1 cellular context compared by ENCODE assay signal in the genomic region with DNA sequence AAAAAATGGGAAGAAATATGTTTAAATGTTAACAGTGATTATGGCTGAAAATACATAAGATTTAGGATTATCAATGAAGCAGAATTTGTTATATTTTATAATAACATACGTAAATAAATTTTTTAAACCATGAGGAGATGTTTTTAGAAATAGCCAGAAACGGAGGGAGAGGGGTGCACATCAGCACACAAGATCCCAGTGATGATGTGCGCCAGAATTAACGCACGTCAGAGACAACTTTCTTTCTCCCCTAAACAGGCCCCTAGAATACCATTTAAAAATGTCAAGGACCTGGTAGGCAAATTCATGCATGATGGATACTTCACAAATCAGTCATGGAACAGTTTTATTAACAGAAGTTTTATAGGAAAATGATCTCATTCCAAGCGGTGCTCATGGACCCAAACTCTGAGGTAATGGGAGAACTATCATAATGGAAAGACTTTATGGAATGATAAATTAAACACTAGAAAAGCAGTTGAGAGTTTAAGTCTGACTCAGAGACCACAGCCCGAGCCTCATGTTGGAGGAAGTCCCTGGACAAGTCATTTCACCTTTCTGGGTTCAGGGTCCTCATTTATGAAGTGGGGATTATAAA.
TF ChIP-seq lines count a peak whose summit lies in the region.

No MANE protein-coding gene starts in this region.

TF ChIP-seq in HEK293, 187 proteins besides CTCF, POLR2A, EP300 and RAD21 (continued from another document and continues in another):
- TF ChIP-seq ZNF600 (tag by site-specific recombination; IDR thresholded peaks at IDR 0.05) (0 out of 2 replicates have a peak, but pooled peaks have one; percentile 13), ZNF707 (tag by site-specific recombination; IDR thresholded peaks at IDR 0.05) (no peak), GLIS2 (tag by site-specific recombination; IDR thresholded peaks at IDR 0.05) (no peak), PRDM1 (tag by site-specific recombination; IDR thresholded peaks at IDR 0.05) (no peak), ZNF112 (tag by site-specific recombination; IDR thresholded peaks at IDR 0.05) (no peak), ZNF184 (tag by site-specific recombination; IDR thresholded peaks at IDR 0.05) (peak; percentile 84), MZF1 (tag by site-specific recombination; IDR thresholded peaks at IDR 0.05; ENCODE audit: borderline replicate concordance) (no peak), ZNF677 (tag by site-specific recombination; IDR thresholded peaks at IDR 0.05) (no peak), ZNF248 (tag by site-specific recombination; IDR thresholded peaks at IDR 0.05) (no peak), ZNF549 (tag by site-specific recombination; IDR thresholded peaks at IDR 0.05) (no peak), ZNF350 (tag by site-specific recombination; IDR thresholded peaks at IDR 0.05) (no peak), ZNF157 (tag by site-specific recombination; IDR thresholded peaks at IDR 0.05) (no peak), ZNF416 (tag by site-specific recombination; IDR thresholded peaks at IDR 0.05) (no peak), ZNF654 (tag by site-specific recombination; IDR thresholded peaks at IDR 0.05; ENCODE audit: low read depth) (peak; percentile 12; the same call in 1 of the 2 replicates), ZXDB (tag by site-specific recombination; IDR thresholded peaks at IDR 0.05) (peak; percentile 51; the same call in 1 of the 2 replicates), ZNF354C (tag by site-specific recombination; IDR thresholded peaks at IDR 0.05; ENCODE audit: borderline replicate concordance, low read depth) (no peak), ZNF140 (tag by site-specific recombination; IDR thresholded peaks at IDR 0.05) (no peak), ZNF174 (tag by site-specific recombination; IDR thresholded peaks at IDR 0.05) (no peak), ZNF138 (tag by site-specific recombination; IDR thresholded peaks at IDR 0.05; ENCODE audit: borderline replicate concordance) (no peak), ZNF777 (tag by site-specific recombination; IDR thresholded peaks at IDR 0.05; ENCODE audit: borderline replicate concordance) (no peak), ZNF341 (tag by site-specific recombination; IDR thresholded peaks at IDR 0.05; ENCODE audit: low read depth) (no peak), ZNF394 (tag by site-specific recombination; IDR thresholded peaks at IDR 0.05; ENCODE audit: borderline replicate concordance) (peak; percentile 57; the same call in 1 of the 2 replicates), GLI4 (tag by site-specific recombination; IDR thresholded peaks at IDR 0.05) (no peak), ZNF335 (tag by site-specific recombination; conservative IDR thresholded peaks at IDR 0.05) (peak; percentile 57), RBAK (tag by site-specific recombination; IDR thresholded peaks at IDR 0.05) (no peak), ZNF473 (tag by site-specific recombination; IDR thresholded peaks at IDR 0.05) (no peak), ZBTB17 (tag by site-specific recombination; IDR thresholded peaks at IDR 0.05) (peak; percentile 31; the same call in 1 of the 2 replicates), KLF8 (tag by site-specific recombination; IDR thresholded peaks at IDR 0.05) (peak; percentile 21; the same call in 1 of the 2 replicates), ZNF223 (tag by site-specific recombination; IDR thresholded peaks at IDR 0.05) (no peak), ZNF311 (tag by site-specific recombination; IDR thresholded peaks at IDR 0.05; ENCODE audit: borderline replicate concordance) (no peak), ZNF660 (tag by site-specific recombination; IDR thresholded peaks at IDR 0.05) (peak; percentile 77), ZNF501 (tag by site-specific recombination; IDR thresholded peaks at IDR 0.05) (no peak), ZNF24 (tag by site-specific recombination; IDR thresholded peaks at IDR 0.05) (peak; percentile 89), SP7 (tag by site-specific recombination; IDR thresholded peaks at IDR 0.05) (peak; percentile 85), ZFP69B (tag by site-specific recombination; IDR thresholded peaks at IDR 0.05) (0 out of 2 replicates have a peak, but pooled peaks have one; percentile 31), ZNF843 (tag by site-specific recombination; IDR thresholded peaks at IDR 0.05) (peak; percentile 89), ZNF561 (tag by site-specific recombination; IDR thresholded peaks at IDR 0.05; ENCODE audit: borderline replicate concordance) (peak; percentile 74), ZNF324 (tag by site-specific recombination; IDR thresholded peaks at IDR 0.05) (0 out of 2 replicates have a peak, but pooled peaks have one; percentile 26), ZNF621 (tag by site-specific recombination; IDR thresholded peaks at IDR 0.05) (no peak), MYNN (tag by site-specific recombination; IDR thresholded peaks at IDR 0.05; ENCODE audit: borderline replicate concordance) (no peak), ZNF596 (tag by site-specific recombination; IDR thresholded peaks at IDR 0.05) (no peak), ZFP37 (tag by site-specific recombination; IDR thresholded peaks at IDR 0.05) (0 out of 2 replicates have a peak, but pooled peaks have one; percentile 56)
- TF ChIP-seq, protein P1, sequence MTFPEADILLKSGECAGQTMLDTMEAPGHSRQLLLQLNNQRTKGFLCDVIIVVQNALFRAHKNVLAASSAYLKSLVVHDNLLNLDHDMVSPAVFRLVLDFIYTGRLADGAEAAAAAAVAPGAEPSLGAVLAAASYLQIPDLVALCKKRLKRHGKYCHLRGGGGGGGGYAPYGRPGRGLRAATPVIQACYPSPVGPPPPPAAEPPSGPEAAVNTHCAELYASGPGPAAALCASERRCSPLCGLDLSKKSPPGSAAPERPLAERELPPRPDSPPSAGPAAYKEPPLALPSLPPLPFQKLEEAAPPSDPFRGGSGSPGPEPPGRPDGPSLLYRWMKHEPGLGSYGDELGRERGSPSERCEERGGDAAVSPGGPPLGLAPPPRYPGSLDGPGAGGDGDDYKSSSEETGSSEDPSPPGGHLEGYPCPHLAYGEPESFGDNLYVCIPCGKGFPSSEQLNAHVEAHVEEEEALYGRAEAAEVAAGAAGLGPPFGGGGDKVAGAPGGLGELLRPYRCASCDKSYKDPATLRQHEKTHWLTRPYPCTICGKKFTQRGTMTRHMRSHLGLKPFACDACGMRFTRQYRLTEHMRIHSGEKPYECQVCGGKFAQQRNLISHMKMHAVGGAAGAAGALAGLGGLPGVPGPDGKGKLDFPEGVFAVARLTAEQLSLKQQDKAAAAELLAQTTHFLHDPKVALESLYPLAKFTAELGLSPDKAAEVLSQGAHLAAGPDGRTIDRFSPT (tag by site-specific recombination; IDR thresholded peaks at IDR 0.05) = peak; percentile 95
- TF ChIP-seq, protein P2, sequence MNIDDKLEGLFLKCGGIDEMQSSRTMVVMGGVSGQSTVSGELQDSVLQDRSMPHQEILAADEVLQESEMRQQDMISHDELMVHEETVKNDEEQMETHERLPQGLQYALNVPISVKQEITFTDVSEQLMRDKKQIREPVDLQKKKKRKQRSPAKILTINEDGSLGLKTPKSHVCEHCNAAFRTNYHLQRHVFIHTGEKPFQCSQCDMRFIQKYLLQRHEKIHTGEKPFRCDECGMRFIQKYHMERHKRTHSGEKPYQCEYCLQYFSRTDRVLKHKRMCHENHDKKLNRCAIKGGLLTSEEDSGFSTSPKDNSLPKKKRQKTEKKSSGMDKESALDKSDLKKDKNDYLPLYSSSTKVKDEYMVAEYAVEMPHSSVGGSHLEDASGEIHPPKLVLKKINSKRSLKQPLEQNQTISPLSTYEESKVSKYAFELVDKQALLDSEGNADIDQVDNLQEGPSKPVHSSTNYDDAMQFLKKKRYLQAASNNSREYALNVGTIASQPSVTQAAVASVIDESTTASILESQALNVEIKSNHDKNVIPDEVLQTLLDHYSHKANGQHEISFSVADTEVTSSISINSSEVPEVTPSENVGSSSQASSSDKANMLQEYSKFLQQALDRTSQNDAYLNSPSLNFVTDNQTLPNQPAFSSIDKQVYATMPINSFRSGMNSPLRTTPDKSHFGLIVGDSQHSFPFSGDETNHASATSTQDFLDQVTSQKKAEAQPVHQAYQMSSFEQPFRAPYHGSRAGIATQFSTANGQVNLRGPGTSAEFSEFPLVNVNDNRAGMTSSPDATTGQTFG (tag by site-specific recombination; IDR thresholded peaks at IDR 0.05; ENCODE audit: borderline replicate concordance) = no peak
- TF ChIP-seq, protein P3, sequence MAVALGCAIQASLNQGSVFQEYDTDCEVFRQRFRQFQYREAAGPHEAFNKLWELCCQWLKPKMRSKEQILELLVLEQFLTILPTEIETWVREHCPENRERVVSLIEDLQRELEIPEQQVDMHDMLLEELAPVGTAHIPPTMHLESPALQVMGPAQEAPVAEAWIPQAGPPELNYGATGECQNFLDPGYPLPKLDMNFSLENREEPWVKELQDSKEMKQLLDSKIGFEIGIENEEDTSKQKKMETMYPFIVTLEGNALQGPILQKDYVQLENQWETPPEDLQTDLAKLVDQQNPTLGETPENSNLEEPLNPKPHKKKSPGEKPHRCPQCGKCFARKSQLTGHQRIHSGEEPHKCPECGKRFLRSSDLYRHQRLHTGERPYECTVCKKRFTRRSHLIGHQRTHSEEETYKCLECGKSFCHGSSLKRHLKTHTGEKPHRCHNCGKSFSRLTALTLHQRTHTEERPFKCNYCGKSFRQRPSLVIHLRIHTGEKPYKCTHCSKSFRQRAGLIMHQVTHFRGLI (tag by site-specific recombination; IDR thresholded peaks at IDR 0.05) = peak; percentile 46; the same call in 1 of the 2 replicates
- TF ChIP-seq, protein P4, sequence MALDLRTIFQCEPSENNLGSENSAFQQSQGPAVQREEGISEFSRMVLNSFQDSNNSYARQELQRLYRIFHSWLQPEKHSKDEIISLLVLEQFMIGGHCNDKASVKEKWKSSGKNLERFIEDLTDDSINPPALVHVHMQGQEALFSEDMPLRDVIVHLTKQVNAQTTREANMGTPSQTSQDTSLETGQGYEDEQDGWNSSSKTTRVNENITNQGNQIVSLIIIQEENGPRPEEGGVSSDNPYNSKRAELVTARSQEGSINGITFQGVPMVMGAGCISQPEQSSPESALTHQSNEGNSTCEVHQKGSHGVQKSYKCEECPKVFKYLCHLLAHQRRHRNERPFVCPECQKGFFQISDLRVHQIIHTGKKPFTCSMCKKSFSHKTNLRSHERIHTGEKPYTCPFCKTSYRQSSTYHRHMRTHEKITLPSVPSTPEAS (tag by site-specific recombination; IDR thresholded peaks at IDR 0.05) = peak; percentile 56
- TF ChIP-seq, protein P5, sequence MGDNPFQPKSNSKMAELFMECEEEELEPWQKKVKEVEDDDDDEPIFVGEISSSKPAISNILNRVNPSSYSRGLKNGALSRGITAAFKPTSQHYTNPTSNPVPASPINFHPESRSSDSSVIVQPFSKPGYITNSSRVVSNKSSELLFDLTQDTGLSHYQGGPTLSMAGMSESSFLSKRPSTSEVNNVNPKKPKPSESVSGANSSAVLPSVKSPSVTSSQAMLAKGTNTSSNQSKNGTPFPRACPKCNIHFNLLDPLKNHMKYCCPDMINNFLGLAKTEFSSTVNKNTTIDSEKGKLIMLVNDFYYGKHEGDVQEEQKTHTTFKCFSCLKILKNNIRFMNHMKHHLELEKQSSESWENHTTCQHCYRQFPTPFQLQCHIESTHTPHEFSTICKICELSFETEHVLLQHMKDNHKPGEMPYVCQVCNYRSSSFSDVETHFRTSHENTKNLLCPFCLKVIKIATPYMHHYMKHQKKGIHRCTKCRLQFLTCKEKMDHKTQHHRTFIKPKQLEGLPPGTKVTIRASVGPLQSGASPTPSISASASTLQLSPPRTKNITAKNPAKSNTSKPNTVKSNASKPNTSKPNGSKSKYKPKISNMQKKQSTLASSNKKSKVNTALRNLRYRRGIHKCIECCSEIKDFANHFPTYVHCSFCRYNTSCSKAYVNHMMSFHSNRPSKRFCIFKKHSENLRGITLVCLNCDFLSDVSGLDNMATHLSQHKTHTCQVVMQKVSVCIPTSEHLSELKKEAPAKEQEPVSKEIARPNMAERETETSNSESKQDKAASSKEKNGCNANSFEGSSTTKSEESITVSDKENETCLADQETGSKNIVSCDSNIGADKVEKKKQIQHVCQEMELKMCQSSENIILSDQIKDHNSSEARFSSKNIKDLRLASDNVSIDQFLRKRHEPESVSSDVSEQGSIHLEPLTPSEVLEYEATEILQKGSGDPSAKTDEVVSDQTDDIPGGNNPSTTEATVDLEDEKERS (tag by site-specific recombination; IDR thresholded peaks at IDR 0.05) = no peak
- TF ChIP-seq, protein P6, sequence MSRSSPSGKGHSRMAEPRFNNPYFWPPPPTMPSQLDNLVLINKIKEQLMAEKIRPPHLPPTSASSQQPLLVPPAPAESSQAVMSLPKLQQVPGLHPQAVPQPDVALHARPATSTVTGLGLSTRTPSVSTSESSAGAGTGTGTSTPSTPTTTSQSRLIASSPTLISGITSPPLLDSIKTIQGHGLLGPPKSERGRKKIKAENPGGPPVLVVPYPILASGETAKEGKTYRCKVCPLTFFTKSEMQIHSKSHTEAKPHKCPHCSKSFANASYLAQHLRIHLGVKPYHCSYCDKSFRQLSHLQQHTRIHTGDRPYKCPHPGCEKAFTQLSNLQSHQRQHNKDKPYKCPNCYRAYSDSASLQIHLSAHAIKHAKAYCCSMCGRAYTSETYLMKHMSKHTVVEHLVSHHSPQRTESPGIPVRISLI (tag by site-specific recombination; IDR thresholded peaks at IDR 0.05) = no peak
- TF ChIP-seq, protein P7, sequence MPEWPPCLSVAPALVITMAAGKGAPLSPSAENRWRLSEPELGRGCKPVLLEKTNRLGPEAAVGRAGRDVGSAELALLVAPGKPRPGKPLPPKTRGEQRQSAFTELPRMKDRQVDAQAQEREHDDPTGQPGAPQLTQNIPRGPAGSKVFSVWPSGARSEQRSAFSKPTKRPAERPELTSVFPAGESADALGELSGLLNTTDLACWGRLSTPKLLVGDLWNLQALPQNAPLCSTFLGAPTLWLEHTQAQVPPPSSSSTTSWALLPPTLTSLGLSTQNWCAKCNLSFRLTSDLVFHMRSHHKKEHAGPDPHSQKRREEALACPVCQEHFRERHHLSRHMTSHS (tag by site-specific recombination; IDR thresholded peaks at IDR 0.05) = no peak
- TF ChIP-seq, protein P8, sequence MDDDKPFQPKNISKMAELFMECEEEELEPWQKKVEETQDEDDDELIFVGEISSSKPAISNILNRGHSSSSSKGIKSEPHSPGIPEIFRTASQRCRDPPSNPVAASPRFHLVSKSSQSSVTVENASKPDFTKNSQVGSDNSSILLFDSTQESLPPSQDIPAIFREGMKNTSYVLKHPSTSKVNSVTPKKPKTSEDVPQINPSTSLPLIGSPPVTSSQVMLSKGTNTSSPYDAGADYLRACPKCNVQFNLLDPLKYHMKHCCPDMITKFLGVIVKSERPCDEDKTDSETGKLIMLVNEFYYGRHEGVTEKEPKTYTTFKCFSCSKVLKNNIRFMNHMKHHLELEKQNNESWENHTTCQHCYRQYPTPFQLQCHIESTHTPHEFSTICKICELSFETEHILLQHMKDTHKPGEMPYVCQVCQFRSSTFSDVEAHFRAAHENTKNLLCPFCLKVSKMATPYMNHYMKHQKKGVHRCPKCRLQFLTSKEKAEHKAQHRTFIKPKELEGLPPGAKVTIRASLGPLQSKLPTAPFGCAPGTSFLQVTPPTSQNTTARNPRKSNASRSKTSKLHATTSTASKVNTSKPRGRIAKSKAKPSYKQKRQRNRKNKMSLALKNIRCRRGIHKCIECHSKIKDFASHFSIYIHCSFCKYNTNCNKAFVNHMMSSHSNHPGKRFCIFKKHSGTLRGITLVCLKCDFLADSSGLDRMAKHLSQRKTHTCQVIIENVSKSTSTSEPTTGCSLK (tag by site-specific recombination; IDR thresholded peaks at IDR 0.05) = no peak
